8 cellular contexts compared by ENCODE assay signal in the genomic region with DNA sequence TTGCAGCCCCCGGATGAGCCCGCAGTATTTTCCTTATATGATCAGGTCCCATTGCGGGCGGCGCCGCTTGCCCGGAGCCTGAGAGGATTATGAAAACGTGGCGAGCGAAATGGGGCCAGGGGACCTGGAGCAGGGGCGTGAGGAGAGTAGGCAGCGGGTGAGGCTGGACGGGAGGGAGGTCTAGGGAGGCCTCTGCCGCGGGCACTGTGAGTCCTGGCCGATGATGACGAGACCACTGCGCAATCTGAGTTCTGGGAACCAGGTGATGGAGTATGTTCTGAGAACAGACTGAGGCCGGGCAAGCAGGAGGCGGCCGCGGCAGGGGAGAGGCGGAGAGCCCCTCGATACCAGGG. TPM values are rescaled to one million over a fixed set of nuclear protein-coding genes. Genes with fewer than 3 reads are reported as not detected.
DNase-seq lines count a peak whose midpoint lies in the region; ATAC-seq and TF ChIP-seq lines count a peak whose summit lies in the region.

No MANE protein-coding gene starts in this region.

- peaks cover 0 to 10% of the 10 kb centered on the region in 2 donors for H3K36me3 Mint-ChIP-seq in CD14-positive monocyte

- H3K27me3 ChIP-seq in iPS-20b (ENCODE audit: insufficient read depth, low read length) (no peaks in the 10 kb centered on the region), spleen (replicated peaks in 1 of 7) (no peaks in the 10 kb centered on the region)

- H3K9me3 Mint-ChIP-seq in CD14-positive monocyte: peaks cover 4 to 15% (median 8%) of the 10 kb centered on the region in 7 donors

- H3K27me3 Mint-ChIP-seq in CD14-positive monocyte (ENCODE audit: low read depth in 3 of 3): peaks cover 0 to 3% (median 0%) of the 10 kb centered on the region in 3 donors

- DNase-seq in CD14-positive monocyte (ENCODE audit: low spot score) (peak; percentile 53), SHP77 (lab: John Stamatoyannopoulos, UW) (peak; percentile 52 to 71), astrocyte of the spinal cord (ENCODE audit: low read depth, low spot score) (peak; percentile 62), spleen (no peak), NCI-H2029 treated with DMSO at 0.1 percent for 48 hours (lab: John Stamatoyannopoulos, UW) (no peak)

- H3K9ac ChIP-seq in iPS-20b (ENCODE audit: low read depth, low read length): peak overlapping the region; percentile 98; the same call in 1 of the 2 replicates

- peak overlapping the region; percentile 92 to 97 (median 96) for H3K27ac Mint-ChIP-seq in CD14-positive monocyte

- H3K36me3 ChIP-seq in iPS-20b (ENCODE audit: insufficient read depth, low read depth, low read length) (peaks cover 25% of the 10 kb centered on the region), spleen (peaks cover 0 to under 1% (median 0%) of the 10 kb centered on the region in 6 donors)

- H3K4me3 Mint-ChIP-seq in CD14-positive monocyte: peak overlapping the region; percentile 93 to 97

- H3K9me3 ChIP-seq in iPS-20b (ENCODE audit: insufficient read depth, low read depth, low read length) (peaks cover 13% of the 10 kb centered on the region), spleen (peaks cover 0 to 16% (median 8%) of the 10 kb centered on the region in 8 donors)

- peaks cover 32% of the 10 kb centered on the region for H3K4me1 Mint-ChIP-seq in CD14-positive monocyte

- TF ChIP-seq CTCF in CD14-positive monocyte (IDR thresholded peaks at IDR 0.05) (no peak), astrocyte of the spinal cord (IDR thresholded peaks at IDR 0.05; ENCODE audit: low read depth, low read length) (no peak), spleen (IDR thresholded peaks at IDR 0.05 in 8 of 11, conservative IDR thresholded peaks at IDR 0.05 in 3 of 11) (no peak)

- intact Hi-C loops in CD14-positive monocyte (cut with micrococcal nuclease): loop anchor here (5.0 kb wide), 2 partner anchors 322 to 327 kb away; a partner anchor contains a TSS
- intact Hi-C loops in spleen (cut with DNase I; ENCODE audit: low total_unique reads): no loop called here

- in situ Hi-C loops in astrocyte of the spinal cord (cut with HindIII; ENCODE audit: low sequenced_read_pairs): no loop called here

- no peak for TF ChIP-seq POLR2A in spleen (IDR thresholded peaks at IDR 0.05)

- H3K4me1 ChIP-seq in iPS-20b (ENCODE audit: insufficient read depth, low read length): peaks cover 17% of the 10 kb centered on the region
- peaks cover 14 to 68% (median 28%) of the 10 kb centered on the region in 6 donors for H3K4me1 ChIP-seq in spleen

- WGBS in spleen, 5 donors: 0 to 1% (median 1%) methylated on average over 14 to 24 of the region's 24 CpGs

- ATAC-seq in GM19328 (IDR thresholded peaks at IDR 0.05; ENCODE audit: unreplicated experiment) (peak; percentile 19), HG03521 (IDR thresholded peaks at IDR 0.05; ENCODE audit: unreplicated experiment) (peak; percentile 11)

- H3K4me3 ChIP-seq in astrocyte of the spinal cord (ENCODE audit: low read depth, low read length) (peak overlapping the region; percentile 79), iPS-20b (ENCODE audit: low read length) (peak overlapping the region; percentile 97), spleen (peak overlapping the region; percentile 69 to 84 (median 72))

- H3K27ac ChIP-seq in iPS-20b (ENCODE audit: low read length) (no peak overlapping the region), spleen (peak overlapping the region; percentile 95 to 99 (median 98))

RNA-seq across cellular contexts. Expression of a gene that starts 0.8 kb away (rescaled TPM):
- polyA plus RNA-seq in CD14-positive monocyte (100 to 1,000 TPM in 1 of 2 donors, 10 to 100 TPM in 1; 97.6 to 109 TPM), spleen (10 to 100 TPM; 20.9 to 38.0 (median 29.2) TPM)
- total RNA-seq in spleen: 10 to 100 TPM; 27.0 to 44.0 (median 34.7) TPM

Comparison
In these comparisons a context has a peak if more than half of its experiments do, and no peak if none do; other contexts are left out.
1. DNase-seq: peak in CD14-positive monocyte (single experiment), SHP77 (2 of 2) and astrocyte of the spinal cord (single experiment); none in spleen (single experiment) and NCI-H2029 treated with DMSO at 0.1 percent for 48 hours (single experiment).
2. Peak in every context shown above with its lines, with median percentiles within 50 percentile points of each other: H3K4me3 ChIP-seq.